Comparison of ENCODE assay signal across 8 cellular contexts in the genomic region with DNA sequence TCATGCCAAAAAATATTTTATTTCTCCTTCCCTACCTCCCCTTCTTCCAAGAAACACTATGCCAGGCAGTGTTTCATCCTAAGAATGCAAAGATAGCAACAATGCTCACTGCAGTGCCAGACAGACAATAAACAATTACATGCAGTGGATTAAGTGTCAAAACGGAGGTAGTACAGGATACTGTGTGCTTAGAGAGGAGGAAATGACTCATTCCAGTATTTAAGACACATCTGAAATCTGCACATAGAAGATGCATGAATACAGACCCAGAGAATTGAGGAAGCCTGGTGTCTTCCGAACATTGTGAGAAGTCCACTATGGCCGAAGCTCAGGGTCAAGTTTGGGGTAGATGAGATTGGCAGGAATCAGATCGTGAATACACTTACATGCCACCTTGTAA.
DNase-seq lines count a peak whose midpoint lies in the region; ATAC-seq, FAIRE-seq and TF ChIP-seq lines count a peak whose summit lies in the region.

No MANE protein-coding gene starts in this region.

- H3K79me2 ChIP-seq in astrocyte (ENCODE audit: insufficient read depth, low read length), result no peaks in the 10 kb centered on the region

- TF ChIP-seq RAD21 in Ishikawa (IDR thresholded peaks at IDR 0.05; ENCODE audit: low read depth), result no peak

- H3K4me1 Mint-ChIP-seq in astrocyte (ENCODE audit: low read depth, unreplicated experiment), result peaks cover 39% of the 10 kb centered on the region
- no peaks in the 10 kb centered on the region for H3K4me1 Mint-ChIP-seq in type B pancreatic cell (ENCODE audit: unreplicated experiment)

- DNase-seq in GM18507 (ENCODE audit: extremely low spot score, insufficient read length, low read depth), result no peak
- peak; percentile 76 for DNase-seq in astrocyte (ENCODE audit: low read depth)
- no peak for DNase-seq in NCI-H2107 treated with DMSO at 0.1 percent for 48 hours (lab: John Stamatoyannopoulos, UW; ENCODE audit: unreplicated experiment)
- no peak for DNase-seq in type B pancreatic cell (ENCODE audit: extremely low spot score, unreplicated experiment)
- DNase-seq in DMS 273 treated with DMSO at 0.1 percent for 48 hours (lab: John Stamatoyannopoulos, UW), result no peak

- H3K9me3 Mint-ChIP-seq in astrocyte (ENCODE audit: unreplicated experiment) (no peaks in the 10 kb centered on the region), type B pancreatic cell (peaks cover 5% of the 10 kb centered on the region)

- H3K4me3 ChIP-seq in astrocyte (ENCODE audit: insufficient read depth, low read depth, low read length) (no peak overlapping the region), neutrophil (ENCODE audit: low read depth in 1 of 2, low read length in 1 of 2) (no peak overlapping the region)

- H3K27ac ChIP-seq in astrocyte (ENCODE audit: low read depth, low read length) (no peak overlapping the region), neutrophil (peak overlapping the region; percentile 19)

- no peaks in the 10 kb centered on the region for H4K20me1 ChIP-seq in astrocyte (ENCODE audit: insufficient read depth, low read length)

- H3K27me3 ChIP-seq in astrocyte (ENCODE audit: insufficient read depth, low read length) (no peaks in the 10 kb centered on the region), neutrophil (no peaks in the 10 kb centered on the region)

- H3K9me3 ChIP-seq in astrocyte (ENCODE audit: insufficient read depth, low read depth, low read length) (no peaks in the 10 kb centered on the region), neutrophil (no peaks in the 10 kb centered on the region)

- no peak overlapping the region for H3K9ac ChIP-seq in astrocyte (ENCODE audit: low read length)

- H3K4me3 Mint-ChIP-seq in astrocyte (ENCODE audit: unreplicated experiment) (no peak overlapping the region), type B pancreatic cell (no peak overlapping the region)

- H2AFZ ChIP-seq in astrocyte (ENCODE audit: low read depth, low read length), result no peak overlapping the region

- H3K27ac Mint-ChIP-seq in astrocyte (ENCODE audit: unreplicated experiment), result no peak overlapping the region
- H3K27ac Mint-ChIP-seq in type B pancreatic cell, result no peak overlapping the region

- no peaks in the 10 kb centered on the region for H3K36me3 ChIP-seq in astrocyte (ENCODE audit: insufficient read depth, low read length)
- H3K36me3 ChIP-seq in neutrophil, result peaks cover 10% of the 10 kb centered on the region

- H3K4me2 ChIP-seq in astrocyte (ENCODE audit: low read length), result peak overlapping the region; percentile 50

- no peak for TF ChIP-seq EP300 in Ishikawa (IDR thresholded peaks at IDR 0.05; ENCODE audit: borderline replicate concordance)

- H3K36me3 Mint-ChIP-seq in astrocyte (ENCODE audit: low read depth, unreplicated experiment) (peaks cover 11% of the 10 kb centered on the region), type B pancreatic cell (peaks cover 5% of the 10 kb centered on the region)

- H3K27me3 Mint-ChIP-seq in astrocyte (ENCODE audit: low read depth, unreplicated experiment) (no peaks in the 10 kb centered on the region), type B pancreatic cell (no peaks in the 10 kb centered on the region)

- TF ChIP-seq CTCF in astrocyte (IDR thresholded peaks at IDR 0.05; ENCODE audit: insufficient read depth, low read depth, low read length), result no peak
- TF ChIP-seq CTCF in neutrophil (IDR thresholded peaks at IDR 0.05), result no peak
- TF ChIP-seq CTCF in type B pancreatic cell (conservative IDR thresholded peaks at IDR 0.05), result no peak

- FAIRE-seq in GM18507 (lab: Jason Lieb, UNC) (peak; percentile 93), astrocyte (lab: Jason Lieb, UNC) (peak; percentile 75)

- peaks cover 31% of the 10 kb centered on the region for H3K4me1 ChIP-seq in astrocyte (ENCODE audit: insufficient read depth, low read length)
- H3K4me1 ChIP-seq in neutrophil (ENCODE audit: control insufficient read depth in 1 of 2, insufficient read depth in 1 of 2, low read depth in 1 of 2, low read length in 1 of 2), result peaks cover 19 to 31% of the 10 kb centered on the region in 2 experiments

- peak; percentile 62 for ATAC-seq in GM21825 (IDR thresholded peaks at IDR 0.05; ENCODE audit: unreplicated experiment)

TF ChIP-seq in Ishikawa, 13 proteins besides CTCF, POLR2A, EP300 and RAD21:
- TF ChIP-seq, protein P1, sequence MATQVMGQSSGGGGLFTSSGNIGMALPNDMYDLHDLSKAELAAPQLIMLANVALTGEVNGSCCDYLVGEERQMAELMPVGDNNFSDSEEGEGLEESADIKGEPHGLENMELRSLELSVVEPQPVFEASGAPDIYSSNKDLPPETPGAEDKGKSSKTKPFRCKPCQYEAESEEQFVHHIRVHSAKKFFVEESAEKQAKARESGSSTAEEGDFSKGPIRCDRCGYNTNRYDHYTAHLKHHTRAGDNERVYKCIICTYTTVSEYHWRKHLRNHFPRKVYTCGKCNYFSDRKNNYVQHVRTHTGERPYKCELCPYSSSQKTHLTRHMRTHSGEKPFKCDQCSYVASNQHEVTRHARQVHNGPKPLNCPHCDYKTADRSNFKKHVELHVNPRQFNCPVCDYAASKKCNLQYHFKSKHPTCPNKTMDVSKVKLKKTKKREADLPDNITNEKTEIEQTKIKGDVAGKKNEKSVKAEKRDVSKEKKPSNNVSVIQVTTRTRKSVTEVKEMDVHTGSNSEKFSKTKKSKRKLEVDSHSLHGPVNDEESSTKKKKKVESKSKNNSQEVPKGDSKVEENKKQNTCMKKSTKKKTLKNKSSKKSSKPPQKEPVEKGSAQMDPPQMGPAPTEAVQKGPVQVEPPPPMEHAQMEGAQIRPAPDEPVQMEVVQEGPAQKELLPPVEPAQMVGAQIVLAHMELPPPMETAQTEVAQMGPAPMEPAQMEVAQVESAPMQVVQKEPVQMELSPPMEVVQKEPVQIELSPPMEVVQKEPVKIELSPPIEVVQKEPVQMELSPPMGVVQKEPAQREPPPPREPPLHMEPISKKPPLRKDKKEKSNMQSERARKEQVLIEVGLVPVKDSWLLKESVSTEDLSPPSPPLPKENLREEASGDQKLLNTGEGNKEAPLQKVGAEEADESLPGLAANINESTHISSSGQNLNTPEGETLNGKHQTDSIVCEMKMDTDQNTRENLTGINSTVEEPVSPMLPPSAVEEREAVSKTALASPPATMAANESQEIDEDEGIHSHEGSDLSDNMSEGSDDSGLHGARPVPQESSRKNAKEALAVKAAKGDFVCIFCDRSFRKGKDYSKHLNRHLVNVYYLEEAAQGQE (IDR thresholded peaks at IDR 0.05; ENCODE audit: low read depth), result no peak
- TF ChIP-seq TEAD4 (IDR thresholded peaks at IDR 0.05), result 0 out of 2 replicates have a peak, but pooled peaks have one; percentile 16
